In genomic region chrX:38692961-38693360, GRCh38 we compare ENCODE assay signal across 16 cellular contexts.
DNase-seq lines count a peak whose midpoint lies in the region; ATAC-seq, FAIRE-seq and TF ChIP-seq lines count a peak whose summit lies in the region.
"Had no signal": no experiment of that assay in that cellular context is flagged by ENCODE, and none has a peak within 500 bp of the region (broad histone marks: within the 10 kb centered on the region; RNA-seq: fewer than 3 reads in every experiment).

No MANE protein-coding gene starts in this region.

- no peaks in the 10 kb centered on the region for H3K36me3 ChIP-seq in bronchial epithelial cell (ENCODE audit: control insufficient read depth, insufficient read depth, low read length)
- no peaks in the 10 kb centered on the region for H3K36me3 ChIP-seq in small intestine (ENCODE audit: control insufficient read depth in 2 of 2, insufficient read depth in 2 of 2, low read length in 2 of 2)
- H3K36me3 ChIP-seq: BLaER1 had no signal

- FAIRE-seq in bronchial epithelial cell (lab: Jason Lieb, UNC) (no peak), small intestine (lab: Jason Lieb, UNC) (peak; percentile 89)
- FAIRE-seq: GM12878, H54 had no signal

- H3K4me1 ChIP-seq in foreskin keratinocyte, result peaks cover 13% of the 10 kb centered on the region
- no peaks in the 10 kb centered on the region for H3K4me1 ChIP-seq in small intestine (ENCODE audit: control insufficient read depth in 2 of 2, insufficient read depth in 1 of 2, low read depth in 1 of 2, low read length in 1 of 2)
- no peaks in the 10 kb centered on the region for H3K4me1 ChIP-seq in right cardiac atrium (ENCODE audit: control insufficient read depth, insufficient read depth, low read length)
- H3K4me1 ChIP-seq: BLaER1 had no signal

- no peaks in the 10 kb centered on the region for H3K9me3 Mint-ChIP-seq in activated naive CD4-positive, alpha-beta T cell treated with anti-CD3 and anti-CD28 coated beads, Interleukin-2, amount 10 ng/mL, durations not matched to agents 7 days and 5 days
- H3K9me3 Mint-ChIP-seq: CD8-positive, alpha-beta memory T cell had no signal

- H3K9me3 ChIP-seq in small intestine (ENCODE audit: control insufficient read depth, low read depth), result no peaks in the 10 kb centered on the region
- no peaks in the 10 kb centered on the region for H3K9me3 ChIP-seq in right cardiac atrium (ENCODE audit: control insufficient read depth, low read length)
- H3K9me3 ChIP-seq: BLaER1 had no signal

- peak overlapping the region; percentile 10 for H3K27ac ChIP-seq in foreskin keratinocyte
- H3K27ac ChIP-seq in small intestine (ENCODE audit: low read depth in 1 of 2, low read length in 1 of 2), result no peak overlapping the region
- no peak overlapping the region for H3K27ac ChIP-seq in right cardiac atrium (ENCODE audit: low read length)
- H3K27ac ChIP-seq: BLaER1, GM23248 had no signal

- no peak overlapping the region for H3K4me3 Mint-ChIP-seq in activated naive CD4-positive, alpha-beta T cell treated with anti-CD3 and anti-CD28 coated beads, Interleukin-2, amount 10 ng/mL, durations not matched to agents 7 days and 5 days
- H3K4me3 Mint-ChIP-seq: CD8-positive, alpha-beta memory T cell had no signal

- H3K27me3 Mint-ChIP-seq in activated naive CD4-positive, alpha-beta T cell treated with anti-CD3 and anti-CD28 coated beads, Interleukin-2, amount 10 ng/mL, durations not matched to agents 7 days and 5 days, result no peaks in the 10 kb centered on the region

- TF ChIP-seq CTCF in bronchial epithelial cell (IDR thresholded peaks at IDR 0.05; ENCODE audit: insufficient read depth, low read length, severe bottlenecking) (no peak), foreskin keratinocyte (conservative IDR thresholded peaks at IDR 0.05) (no peak)

- H3K4me3 ChIP-seq in bronchial epithelial cell (ENCODE audit: low read depth, low read length), result no peak overlapping the region
- no peak overlapping the region for H3K4me3 ChIP-seq in small intestine (ENCODE audit: low read depth in 1 of 2, low read length in 2 of 2)
- H3K4me3 ChIP-seq in right cardiac atrium (ENCODE audit: low read length), result no peak overlapping the region
- H3K4me3 ChIP-seq: BLaER1, GM12878, GM23248 had no signal

- H3K27ac Mint-ChIP-seq in activated naive CD4-positive, alpha-beta T cell treated with anti-CD3 and anti-CD28 coated beads, Interleukin-2, amount 10 ng/mL, durations not matched to agents 7 days and 5 days, result no peak overlapping the region
- H3K27ac Mint-ChIP-seq: CD8-positive, alpha-beta memory T cell had no signal

- no peaks in the 10 kb centered on the region for H3K36me3 Mint-ChIP-seq in activated naive CD4-positive, alpha-beta T cell treated with anti-CD3 and anti-CD28 coated beads, Interleukin-2, amount 10 ng/mL, durations not matched to agents 7 days and 5 days
- H3K36me3 Mint-ChIP-seq: CD8-positive, alpha-beta memory T cell had no signal

- ATAC-seq in activated CD4-positive, CD25-positive, alpha-beta regulatory T cell treated with anti-CD3 and anti-CD28 coated beads, Interleukin-2, amount 50 U/mL, for 24 hours, result peak; percentile 30 to 46
- ATAC-seq in foreskin keratinocyte (no peak), HG02973 (IDR thresholded peaks at IDR 0.05; ENCODE audit: unreplicated experiment) (no peak), right cardiac atrium (no peak)
- ATAC-seq: GM12878 had no signal

- H3K27me3 ChIP-seq in bronchial epithelial cell (ENCODE audit: control insufficient read depth, insufficient read depth, low read length), result no peaks in the 10 kb centered on the region
- H3K27me3 ChIP-seq in foreskin keratinocyte, result no peaks in the 10 kb centered on the region
- no peaks in the 10 kb centered on the region for H3K27me3 ChIP-seq in small intestine (ENCODE audit: control insufficient read depth in 2 of 2, insufficient read depth in 2 of 2, low read length in 2 of 2)
- H3K27me3 ChIP-seq in right cardiac atrium (ENCODE audit: control insufficient read depth, insufficient read depth), result no peaks in the 10 kb centered on the region
- H3K27me3 ChIP-seq: BLaER1 had no signal

- no peaks in the 10 kb centered on the region for H3K4me1 Mint-ChIP-seq in activated naive CD4-positive, alpha-beta T cell treated with anti-CD3 and anti-CD28 coated beads, Interleukin-2, amount 10 ng/mL, durations not matched to agents 7 days and 5 days
- H3K4me1 Mint-ChIP-seq: CD8-positive, alpha-beta memory T cell had no signal

- no peak for DNase-seq in activated CD4-positive, CD25-positive, alpha-beta regulatory T cell (lab: John Stamatoyannopoulos, UW)
- DNase-seq in bronchial epithelial cell (ENCODE audit: low read depth), result peak; percentile 69
- peak; percentile 27 to 51 for DNase-seq in foreskin keratinocyte
- DNase-seq in small intestine, result no peak
- no peak for DNase-seq in right cardiac atrium
- DNase-seq in activated naive CD4-positive, alpha-beta T cell treated with anti-CD3 and anti-CD28 coated beads, Interleukin-2, amount 10 ng/mL, durations not matched to agents 7 days and 5 days, result no peak
- DNase-seq: 8988T; AML-193; CD8-positive, alpha-beta memory T cell; DMS79; GM23248 had no signal

- intact Hi-C loops in right cardiac atrium (cut with DNase I), result no loop called here

- CTCF ChIA-PET in activated naive CD4-positive, alpha-beta T cell treated with anti-CD3 and anti-CD28 coated beads, Interleukin-2, amount 10 ng/mL, durations not matched to agents 7 days and 5 days (lab: Charles Lee), result no interaction called here

Comparison
In these comparisons a context has a peak if more than half of its experiments do, and no peak if none do; other contexts are left out.
1. ATAC-seq: peak in activated CD4-positive, CD25-positive, alpha-beta regulatory T cell treated with anti-CD3 and anti-CD28 coated beads, Interleukin-2, amount 50 U/mL, for 24 hours (2 of 2); none in foreskin keratinocyte (single experiment), HG02973 (single experiment) and right cardiac atrium (0 of 2).
2. DNase-seq: peak in bronchial epithelial cell (single experiment) and foreskin keratinocyte (2 of 2); none in activated CD4-positive, CD25-positive, alpha-beta regulatory T cell (0 of 4), small intestine (single experiment), right cardiac atrium (0 of 3) and activated naive CD4-positive, alpha-beta T cell treated with anti-CD3 and anti-CD28 coated beads, Interleukin-2, amount 10 ng/mL, durations not matched to agents 7 days and 5 days (single experiment).